In the genomic region with DNA sequence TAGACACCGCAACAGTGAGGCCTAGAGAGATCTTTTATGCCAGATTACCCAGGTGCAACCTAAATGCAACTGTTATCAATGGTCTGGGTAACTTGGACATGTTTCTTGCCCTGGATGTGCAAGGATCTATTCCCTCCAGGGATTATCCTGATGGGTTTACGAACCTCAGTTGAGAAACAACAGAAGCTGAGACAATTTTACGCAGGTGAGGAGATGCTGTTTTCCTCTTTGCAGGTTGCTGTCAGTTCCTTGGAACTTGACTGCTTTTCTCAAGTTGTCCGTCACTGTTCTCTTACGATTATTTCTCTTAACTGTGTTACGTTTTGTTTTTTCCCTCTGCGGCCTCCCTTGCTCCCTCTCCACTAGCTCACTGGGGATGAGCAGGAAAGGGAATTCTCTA, we compare ENCODE assay signal across 1 cellular context.
TF ChIP-seq lines count a peak whose summit lies in the region.

No MANE protein-coding gene starts in this region.

TF ChIP-seq in HepG2, 621 proteins besides CTCF, POLR2A, EP300 and RAD21:
- TF ChIP-seq SRSF1 (optimal IDR thresholded peaks at IDR 0.05; ENCODE audit: low read depth, low read length) (no peak), ZC3H13 (CRISPR knock-in tag; IDR thresholded peaks at IDR 0.05) (peak; percentile 42; the same call in 1 of the 2 replicates)
